In the genomic region with DNA sequence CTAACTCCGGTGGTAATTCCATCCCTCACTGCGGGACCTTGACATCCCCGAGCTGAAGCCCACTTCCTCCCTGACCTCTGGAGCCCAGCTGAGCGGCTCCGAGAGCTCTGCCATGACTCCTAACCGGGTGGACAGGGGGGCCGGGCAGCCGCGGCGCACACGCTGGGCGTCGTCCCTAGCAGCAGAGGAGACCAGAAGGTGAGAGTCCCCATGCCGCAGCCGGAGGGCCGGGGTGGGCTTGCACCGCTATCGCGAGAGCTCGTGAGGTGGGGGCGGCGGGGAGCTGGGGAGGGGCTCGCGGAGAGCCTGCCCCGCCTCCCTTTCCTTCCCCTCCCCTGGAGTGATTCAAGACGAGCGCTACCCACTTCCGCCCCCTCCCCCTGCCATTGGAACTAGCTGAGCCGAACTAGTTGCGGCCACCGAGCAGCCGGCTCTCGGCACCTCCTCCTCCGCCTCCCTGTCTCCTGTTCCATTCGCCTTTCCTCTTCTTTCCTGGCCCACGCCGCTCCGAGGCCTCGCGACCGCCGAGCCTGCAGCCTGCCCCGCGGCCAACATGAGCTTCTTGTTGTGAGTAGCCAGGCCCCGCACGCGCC, we compare ENCODE assay signal across 8 cellular contexts. TPM values are rescaled to one million over a fixed set of nuclear protein-coding genes. Genes with fewer than 3 reads are reported as not detected.
A peak's percentile ranks its signal among the peaks of the same experiment; 100 is the strongest.
DNase-seq lines count a peak whose midpoint lies in the region; FAIRE-seq and TF ChIP-seq lines count a peak whose summit lies in the region.

TSS of gene MOB1B (plus strand) at position 386 of the 593 bp plus-strand sequence. CDS start at position 554, 168 bp downstream.

- no peak for FAIRE-seq in frontal cortex (lab: Jason Lieb, UNC)

- peak; percentile 10 for TF ChIP-seq CTCF in neutrophil (IDR thresholded peaks at IDR 0.05)

- H3K27me3 ChIP-seq in SJCRH30, result no peaks in the 10 kb centered on the region
- peaks cover 24% of the 10 kb centered on the region for H3K27me3 ChIP-seq in neutrophil

- in situ Hi-C loops in G401 (cut with HindIII; ENCODE audit: low sequenced_read_pairs), result no loop called here

- H3K4me3 ChIP-seq in SJCRH30, result peak within 1 kb of the TSS; percentile 84
- H3K4me3 ChIP-seq in neutrophil (ENCODE audit: low read depth in 1 of 2, low read length in 1 of 2), result peak within 1 kb of the TSS; percentile 61 to 75

- DNase-seq in G401 (ENCODE audit: low spot score) (peak; percentile 88), GOT3 (lab: John Stamatoyannopoulos, UW) (peak; percentile 39), LoVo (ENCODE audit: low spot score) (peak; percentile 84), SJCRH30 (peak; percentile 94 to 96), frontal cortex (ENCODE audit: low spot score in 2 of 2) (peak; percentile 81 to 89), substantia nigra (lab: John Stamatoyannopoulos, UW) (peak; percentile 27 to 86 (median 69))
- DNase-seq in activated naive CD4-positive, alpha-beta T cell (lab: John Stamatoyannopoulos, UW), result peak; percentile 32 to 74 (median 63)

- no peaks in the 10 kb centered on the region for H3K9me3 ChIP-seq in SJCRH30 (replicated peaks)
- no peaks in the 10 kb centered on the region for H3K9me3 ChIP-seq in neutrophil

- H3K27ac ChIP-seq in SJCRH30 (peak within 1 kb of the TSS; percentile 63), neutrophil (no peak within 1 kb of the TSS), substantia nigra (ENCODE audit: low read depth, low read length, poor library complexity, severe bottlenecking) (peak within 1 kb of the TSS; percentile 78)

- H3K36me3 ChIP-seq in SJCRH30 (peaks cover 17% of the 10 kb centered on the region), neutrophil (no peaks in the 10 kb centered on the region)

- H3K4me1 ChIP-seq in SJCRH30, result no peaks in the 10 kb centered on the region
- peaks cover 12 to 15% of the 10 kb centered on the region in 2 experiments for H3K4me1 ChIP-seq in neutrophil (ENCODE audit: control insufficient read depth in 1 of 2, insufficient read depth in 1 of 2, low read depth in 1 of 2, low read length in 1 of 2)

RNA-seq across cellular contexts. Expression of gene MOB1B, which starts in this region (rescaled TPM):
- 11.0 and 13.5 TPM in 2 replicates for total RNA-seq in G401 (2014; rRNA removed; shearing (Covaris generic))
- total RNA-seq in SJCRH30 (2014; rRNA removed; shearing (Covaris generic)), result 17.9 and 20.4 TPM in 2 replicates
- 26.1 TPM for total RNA-seq in frontal cortex

Comparison
In these comparisons a context has a peak if more than half of its experiments do, and no peak if none do; other contexts are left out.
1. DNase-seq: peak in every context shown above with its lines; median percentile 95 in SJCRH30; 88 in G401; 85 in frontal cortex; 84 in LoVo; 69 in substantia nigra; 63 in activated naive CD4-positive, alpha-beta T cell; 39 in GOT3.